25 cellular contexts compared by ENCODE assay signal in the genomic region with DNA sequence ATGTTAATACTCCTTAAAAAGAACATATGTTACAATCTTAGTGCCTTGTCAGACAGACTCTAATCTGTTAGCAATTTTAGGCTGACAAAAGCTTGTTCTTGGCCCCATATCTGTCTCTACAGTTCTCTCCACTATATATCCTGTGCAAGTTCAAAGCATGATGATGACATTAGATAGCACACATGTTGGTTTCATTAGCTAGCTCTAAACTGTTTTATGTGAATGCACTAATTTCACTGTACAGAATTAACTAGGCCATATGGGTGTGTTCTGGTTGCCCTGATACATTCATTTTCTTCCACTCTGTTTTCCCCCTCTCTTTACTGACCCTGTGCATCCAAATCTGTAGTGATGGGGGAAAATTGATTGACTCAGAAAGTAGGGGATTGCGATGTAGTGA.
"Had no signal": no experiment of that assay in that cellular context is flagged by ENCODE, and none has a peak within 500 bp of the region (broad histone marks: within the 10 kb centered on the region; RNA-seq: fewer than 3 reads in every experiment).

No MANE protein-coding gene starts in this region.

- DNase-seq: activated CD4-positive, alpha-beta T cell treated with anti-CD3 and anti-CD28 coated beads for 4 hours; activated CD4-positive, alpha-beta T cell treated with anti-CD3 and anti-CD28 coated beads, Interleukin-2, amount 50 U/mL, for 48 hours; activated CD8-positive, alpha-beta memory T cell treated with anti-CD3 and anti-CD28 coated beads for 24 hours; activated effector memory CD4-positive, alpha-beta T cell treated with anti-CD3 and anti-CD28 coated beads, Interleukin-2, amount 50 U/mL, for 16 hours; activated naive CD4-positive, alpha-beta T cell treated with anti-CD3 and anti-CD28 coated beads for 36 hours; activated naive CD8-positive, alpha-beta T cell treated with anti-CD3 and anti-CD28 coated beads, Interleukin-2, amount 10 ng/mL, durations not matched to agents 7 days and 5 days; activated T-cell treated with anti-CD3 and anti-CD28 coated beads, Interleukin-2, amount 50 U/mL, for 1 hour; amniotic stem cell; central memory CD4-positive, alpha-beta T cell; effector CD4-positive, alpha-beta T cell; foreskin melanocyte; heart right ventricle; naive thymus-derived CD8-positive, alpha-beta T cell; stimulated activated CD4-positive, alpha-beta T cell treated with anti-CD3 and anti-CD28 coated beads, Interleukin-15, amount 100 ng/mL, for 24 hours; stimulated activated CD4-positive, alpha-beta T cell treated with anti-CD3 and anti-CD28 coated beads, Interleukin-2, amount 100 ng/mL, for 24 hours; stimulated activated naive B cell treated with anti-CD40 and anti-IgM and Interleukin-4, amounts not matched to agents 10 μg/mL and 1 μg/mL and 100 μg/mL, for 72 hours; tibial artery; upper lobe of right lung had no signal

- H3K27ac ChIP-seq: breast epithelium, esophagus muscularis mucosa, heart right ventricle, right atrium auricular region, suprapubic skin, tibial artery, upper lobe of right lung, VCaP had no signal

- H3K27me3 Mint-ChIP-seq: dendritic cell treated with granulocyte-macrophage colony-stimulating factor and Interleukin-4, amounts not matched to agents 40 ng/mL and 50 ng/mL, for 4 days; stimulated activated naive B cell treated with anti-CD40 and anti-IgM and Interleukin-4, amounts not matched to agents 10 μg/mL and 1 μg/mL and 100 μg/mL, for 72 hours had no signal

- H3K27me3 ChIP-seq: breast epithelium, esophagus muscularis mucosa, heart right ventricle, right atrium auricular region, suprapubic skin, tibial artery, upper lobe of right lung had no signal

- ATAC-seq: heart right ventricle; naive thymus-derived CD8-positive, alpha-beta T cell; stimulated activated naive B cell treated with anti-CD40 and anti-IgM and Interleukin-4, amounts not matched to agents 10 μg/mL and 1 μg/mL and 100 μg/mL, for 72 hours; upper lobe of right lung had no signal

- H3K4me3 Mint-ChIP-seq: activated naive CD4-positive, alpha-beta T cell treated with anti-CD3 and anti-CD28 coated beads for 36 hours; activated naive CD8-positive, alpha-beta T cell treated with anti-CD3 and anti-CD28 coated beads, Interleukin-2, amount 10 ng/mL, durations not matched to agents 7 days and 5 days; activated T-helper 1 cell treated with anti-CD3 and anti-CD28 coated beads, Interleukin-12 subunit alpha, Interleukin-12 subunit beta, Interleukin-2, Interleukin-4 antibody, amounts not matched to agents 30 ng/mL and 10 ng/mL and 1 ng/mL, durations not matched to agents 14 hours and 24 hours and 36 hours; dendritic cell treated with granulocyte-macrophage colony-stimulating factor and Interleukin-4, amounts not matched to agents 40 ng/mL and 50 ng/mL, for 4 days; naive thymus-derived CD8-positive, alpha-beta T cell; stimulated activated naive B cell treated with anti-CD40 and anti-IgM and Interleukin-4, amounts not matched to agents 10 μg/mL and 1 μg/mL and 100 μg/mL, for 72 hours had no signal

- H3K4me1 ChIP-seq: breast epithelium, esophagus muscularis mucosa, heart right ventricle, right atrium auricular region, suprapubic skin, tibial artery, upper lobe of right lung had no signal

- H3K36me3 Mint-ChIP-seq: activated naive CD8-positive, alpha-beta T cell treated with anti-CD3 and anti-CD28 coated beads, Interleukin-2, amount 10 ng/mL, durations not matched to agents 7 days and 5 days; naive thymus-derived CD8-positive, alpha-beta T cell had no signal

- H3K9me3 Mint-ChIP-seq: activated naive CD4-positive, alpha-beta T cell treated with anti-CD3 and anti-CD28 coated beads for 36 hours; activated naive CD8-positive, alpha-beta T cell treated with anti-CD3 and anti-CD28 coated beads, Interleukin-2, amount 10 ng/mL, durations not matched to agents 7 days and 5 days; activated T-helper 1 cell treated with anti-CD3 and anti-CD28 coated beads, Interleukin-12 subunit alpha, Interleukin-12 subunit beta, Interleukin-2, Interleukin-4 antibody, amounts not matched to agents 30 ng/mL and 10 ng/mL and 1 ng/mL, durations not matched to agents 14 hours and 24 hours and 36 hours; dendritic cell treated with granulocyte-macrophage colony-stimulating factor and Interleukin-4, amounts not matched to agents 40 ng/mL and 50 ng/mL, for 4 days; naive thymus-derived CD8-positive, alpha-beta T cell; stimulated activated naive B cell treated with anti-CD40 and anti-IgM and Interleukin-4, amounts not matched to agents 10 μg/mL and 1 μg/mL and 100 μg/mL, for 72 hours had no signal

- H3K9me3 ChIP-seq: breast epithelium, esophagus muscularis mucosa, heart right ventricle, right atrium auricular region, suprapubic skin, tibial artery, upper lobe of right lung had no signal

- H3K27ac Mint-ChIP-seq: activated naive CD4-positive, alpha-beta T cell treated with anti-CD3 and anti-CD28 coated beads for 36 hours; activated naive CD8-positive, alpha-beta T cell treated with anti-CD3 and anti-CD28 coated beads, Interleukin-2, amount 10 ng/mL, durations not matched to agents 7 days and 5 days; activated T-helper 1 cell treated with anti-CD3 and anti-CD28 coated beads, Interleukin-12 subunit alpha, Interleukin-12 subunit beta, Interleukin-2, Interleukin-4 antibody, amounts not matched to agents 30 ng/mL and 10 ng/mL and 1 ng/mL, durations not matched to agents 14 hours and 24 hours and 36 hours; dendritic cell treated with granulocyte-macrophage colony-stimulating factor and Interleukin-4, amounts not matched to agents 40 ng/mL and 50 ng/mL, for 4 days; naive thymus-derived CD8-positive, alpha-beta T cell; stimulated activated naive B cell treated with anti-CD40 and anti-IgM and Interleukin-4, amounts not matched to agents 10 μg/mL and 1 μg/mL and 100 μg/mL, for 72 hours had no signal

- H3K4me1 Mint-ChIP-seq: activated naive CD8-positive, alpha-beta T cell treated with anti-CD3 and anti-CD28 coated beads, Interleukin-2, amount 10 ng/mL, durations not matched to agents 7 days and 5 days; naive thymus-derived CD8-positive, alpha-beta T cell; stimulated activated naive B cell treated with anti-CD40 and anti-IgM and Interleukin-4, amounts not matched to agents 10 μg/mL and 1 μg/mL and 100 μg/mL, for 72 hours had no signal

- H3K4me3 ChIP-seq: breast epithelium, esophagus muscularis mucosa, heart right ventricle, right atrium auricular region, suprapubic skin, tibial artery, upper lobe of right lung had no signal

- H3K36me3 ChIP-seq: breast epithelium, esophagus muscularis mucosa, heart right ventricle, right atrium auricular region, suprapubic skin, tibial artery, upper lobe of right lung had no signal
